Comparison of ENCODE assay signal across 8 cellular contexts in genomic region chr10:18214692-18215563, GRCh38.
DNase-seq lines count a peak whose midpoint lies in the region; ATAC-seq and TF ChIP-seq lines count a peak whose summit lies in the region.

No MANE protein-coding gene starts in this region.

- DNase-seq in AG04449 (ENCODE audit: low read depth, low spot score) (no peak), GM12865 (ENCODE audit: low read depth) (peak; percentile 40), Karpas-422 (peak; percentile 73), left cardiac atrium (no peak), sciatic nerve (ENCODE audit: low spot score) (peak; percentile 68)
- peak; percentile 14 for DNase-seq in activated naive CD8-positive, alpha-beta T cell treated with anti-CD3 and anti-CD28 coated beads, Interleukin-2, amount 50 U/mL, for 24 hours
- DNase-seq in activated CD4-positive, CD25-positive, alpha-beta regulatory T cell treated with anti-CD3 and anti-CD28 coated beads, Interleukin-2, amount 50 U/mL, for 72 hours, result no peak

- H3K27me3 ChIP-seq in Karpas-422 (ENCODE audit: low read length), result no peaks in the 10 kb centered on the region

- no peaks in the 10 kb centered on the region for H3K27me3 Mint-ChIP-seq in activated naive CD8-positive, alpha-beta T cell treated with anti-CD3 and anti-CD28 coated beads, Interleukin-2, amount 50 U/mL, for 24 hours

- no peak overlapping the region for H3K4me3 Mint-ChIP-seq in activated naive CD8-positive, alpha-beta T cell treated with anti-CD3 and anti-CD28 coated beads, Interleukin-2, amount 50 U/mL, for 24 hours

- no peaks in the 10 kb centered on the region for H3K4me1 ChIP-seq in Karpas-422 (ENCODE audit: low read length)

- no peak overlapping the region for H3K9ac ChIP-seq in Karpas-422 (ENCODE audit: low read length)

- no peak overlapping the region for H3K4me2 ChIP-seq in Karpas-422 (ENCODE audit: low read depth, low read length, poor library complexity, severe bottlenecking)

- no peak overlapping the region for H3K27ac Mint-ChIP-seq in activated naive CD8-positive, alpha-beta T cell treated with anti-CD3 and anti-CD28 coated beads, Interleukin-2, amount 50 U/mL, for 24 hours

- intact Hi-C loops in left cardiac atrium (cut with DNase I) (loop anchor here (2.0 to 10.0 kb wide), 5 partner anchors 73 to 470 kb away; partner anchors contain the start of gene CACNB2 (in 1 of the 2)), sciatic nerve (cut with DNase I) (no loop called here)

- no peaks in the 10 kb centered on the region for H4K20me1 ChIP-seq in Karpas-422 (ENCODE audit: insufficient read depth, low read depth, low read length)

- POLR2A ChIA-PET in AG04449 (lab: Yijun Ruan, JAX), result no interaction called here

- H3K9me3 Mint-ChIP-seq in activated naive CD8-positive, alpha-beta T cell treated with anti-CD3 and anti-CD28 coated beads, Interleukin-2, amount 50 U/mL, for 24 hours, result no peaks in the 10 kb centered on the region

- no peak overlapping the region for H3K4me3 ChIP-seq in AG04449 (ENCODE audit: low read depth, low read length)
- H3K4me3 ChIP-seq in GM12865 (ENCODE audit: low read depth, low read length), result no peak overlapping the region
- no peak overlapping the region for H3K4me3 ChIP-seq in Karpas-422 (ENCODE audit: low read length)

- H2AFZ ChIP-seq in Karpas-422 (ENCODE audit: low read length), result no peak overlapping the region

- CTCF ChIA-PET in AG04449 (lab: Yijun Ruan, JAX), result interaction anchor here (0.7 to 8.9 kb wide), 8 partner anchors 17 to 369 kb away, joined by 3 to 143 read pairs (median 4); no protein-coding TSS in a partner anchor

- H3K9me2 ChIP-seq in Karpas-422 (replicated peaks; ENCODE audit: insufficient read depth, low read length), result no peaks in the 10 kb centered on the region

- H3K27ac ChIP-seq in Karpas-422 (ENCODE audit: low read length), result no peak overlapping the region

- no peak for ATAC-seq in activated naive CD8-positive, alpha-beta T cell treated with anti-CD3 and anti-CD28 coated beads, Interleukin-2, amount 50 U/mL, for 24 hours
- ATAC-seq in left cardiac atrium (peak; percentile 75 to 82), sciatic nerve (peak; percentile 84), GM21737 (IDR thresholded peaks at IDR 0.05; ENCODE audit: unreplicated experiment) (no peak)

- H3K79me2 ChIP-seq in Karpas-422 (ENCODE audit: low read length), result no peaks in the 10 kb centered on the region

- no peaks in the 10 kb centered on the region for H3K4me1 Mint-ChIP-seq in activated naive CD8-positive, alpha-beta T cell treated with anti-CD3 and anti-CD28 coated beads, Interleukin-2, amount 50 U/mL, for 24 hours

- H3K36me3 Mint-ChIP-seq in activated naive CD8-positive, alpha-beta T cell treated with anti-CD3 and anti-CD28 coated beads, Interleukin-2, amount 50 U/mL, for 24 hours (ENCODE audit: low read depth), result no peaks in the 10 kb centered on the region

- TF ChIP-seq CTCF in AG04449 (IDR thresholded peaks at IDR 0.05; ENCODE audit: insufficient read depth, low read length, missing control alignments) (peak; percentile 78), GM12865 (IDR thresholded peaks at IDR 0.05; ENCODE audit: insufficient read depth, low read depth, low read length, missing control alignments) (peak; percentile 72)

- no peaks in the 10 kb centered on the region for H3K36me3 ChIP-seq in Karpas-422 (ENCODE audit: insufficient read depth, low read length)

- no peaks in the 10 kb centered on the region for H3K9me3 ChIP-seq in Karpas-422 (ENCODE audit: low read length)

Comparison
In these comparisons a context has a peak if more than half of its experiments do, and no peak if none do; other contexts are left out.
1. DNase-seq: peak in GM12865 (single experiment), Karpas-422 (single experiment), activated naive CD8-positive, alpha-beta T cell treated with anti-CD3 and anti-CD28 coated beads, Interleukin-2, amount 50 U/mL, for 24 hours (single experiment) and sciatic nerve (single experiment); none in AG04449 (single experiment), left cardiac atrium (single experiment) and activated CD4-positive, CD25-positive, alpha-beta regulatory T cell treated with anti-CD3 and anti-CD28 coated beads, Interleukin-2, amount 50 U/mL, for 72 hours (single experiment).
2. ATAC-seq: peak in left cardiac atrium (2 of 2) and sciatic nerve (single experiment); none in activated naive CD8-positive, alpha-beta T cell treated with anti-CD3 and anti-CD28 coated beads, Interleukin-2, amount 50 U/mL, for 24 hours (single experiment) and GM21737 (single experiment).